ENCODE assay signal across 9 cellular contexts in genomic region chr2:211867845-211868361, GRCh38.
A peak's percentile ranks its signal among the peaks of the same experiment; 100 is the strongest.
DNase-seq lines count a peak whose midpoint lies in the region; ATAC-seq, FAIRE-seq and TF ChIP-seq lines count a peak whose summit lies in the region.
"Had no signal": no experiment of that assay in that cellular context is flagged by ENCODE, and none has a peak within 500 bp of the region (broad histone marks: within the 10 kb centered on the region; RNA-seq: fewer than 3 reads in every experiment).

No MANE protein-coding gene starts in this region.

- no peaks in the 10 kb centered on the region for H3K27me3 ChIP-seq in skeletal muscle satellite cell (ENCODE audit: control insufficient read depth, insufficient read depth, low read length)

- ATAC-seq in GM19351 (IDR thresholded peaks at IDR 0.05; ENCODE audit: unreplicated experiment) (peak; percentile 97), HG02884 (IDR thresholded peaks at IDR 0.05; ENCODE audit: unreplicated experiment) (peak; percentile 97)
- ATAC-seq: left ventricle myocardium superior had no signal

- DNase-seq in NCI-H69 (lab: John Stamatoyannopoulos, UW) (peak; percentile 50), D721Med (ENCODE audit: insufficient read length, low spot score) (no peak), COR-L47 (lab: John Stamatoyannopoulos, UW) (no peak), HT-29 (ENCODE audit: low spot score) (no peak)
- DNase-seq: amniotic stem cell, left ventricle myocardium superior had no signal

- no peak overlapping the region for H3K9ac ChIP-seq in skeletal muscle satellite cell (ENCODE audit: low read depth, low read length)

- H3K36me3 ChIP-seq in skeletal muscle satellite cell (ENCODE audit: insufficient read depth, low read length): no peaks in the 10 kb centered on the region

- peak overlapping the region; percentile 41 for H3K4me2 ChIP-seq in skeletal muscle satellite cell (ENCODE audit: low read length)

- no peak for TF ChIP-seq CTCF in D721Med (IDR thresholded peaks at IDR 0.05; ENCODE audit: insufficient read depth, missing control alignments)

- peaks cover 11% of the 10 kb centered on the region for H3K4me1 ChIP-seq in skeletal muscle satellite cell (ENCODE audit: control insufficient read depth, insufficient read depth, low read length)

- no peak for FAIRE-seq in D721Med (lab: Jason Lieb, UNC)

- H3K9me3 ChIP-seq in skeletal muscle satellite cell (replicated peaks; ENCODE audit: low read length): no peaks in the 10 kb centered on the region

- no peak overlapping the region for H3K4me3 ChIP-seq in skeletal muscle satellite cell (ENCODE audit: low read length)
